In genomic region chr12:43444940-43445564, GRCh38 we compare ENCODE assay signal across 9 cellular contexts.
DNase-seq lines count a peak whose midpoint lies in the region; ATAC-seq and TF ChIP-seq lines count a peak whose summit lies in the region.
"Had no signal": no experiment of that assay in that cellular context is flagged by ENCODE, and none has a peak within 500 bp of the region (broad histone marks: within the 10 kb centered on the region; RNA-seq: fewer than 3 reads in every experiment).

No MANE protein-coding gene starts in this region.

- whole genome bisulfite sequencing in GM23248 (ENCODE audit: low coverage in 1 of 2, low lambda C conversion rate in 2 of 2, missing lambda C conversion rate in 2 of 2), 2 experiments: 31 to 47% methylated on average over 3 of the region's 3 CpGs

- H3K9me3 ChIP-seq in GM23248 (ENCODE audit: low read depth) (no peaks in the 10 kb centered on the region), thoracic aorta (no peaks in the 10 kb centered on the region)
- H3K9me3 ChIP-seq: BLaER1 treated with 17β-estradiol and CSF1 and Interleukin-3, amounts not matched to agents 10 nM and 100 nM had no signal

- H3K4me3 ChIP-seq in GM23248 (no peak overlapping the region), NB4 (ENCODE audit: low read depth, low read length) (no peak overlapping the region), thoracic aorta (no peak overlapping the region)
- H3K4me3 ChIP-seq: BLaER1 treated with 17β-estradiol and CSF1 and Interleukin-3, amounts not matched to agents 10 nM and 100 nM had no signal

- H3K4me3 Mint-ChIP-seq in WTC11: no peak overlapping the region

- H3K27ac Mint-ChIP-seq in WTC11: no peak overlapping the region

- DNase-seq in NCI-H1092 (lab: John Stamatoyannopoulos, UW) (peak; percentile 5), NCI-H1092 treated with DMSO at 0.1 percent for 48 hours (lab: John Stamatoyannopoulos, UW) (no peak), GM23248 (peak; percentile 60), NB4 (ENCODE audit: low read depth) (peak; percentile 82), WTC11 (ENCODE audit: low spot score) (peak; percentile 71), ecto neural progenitor cell (ENCODE audit: low spot score) (peak; percentile 61), mucosa of gallbladder (ENCODE audit: low spot score) (peak; percentile 38), thoracic aorta (ENCODE audit: low spot score) (no peak)

- peaks cover 7% of the 10 kb centered on the region for H3K4me1 Mint-ChIP-seq in WTC11

- CTCF ChIA-PET in WTC11 (lab: Charles Lee): interaction anchor here (0.6 to 1.4 kb wide), 9 partner anchors 11 to 437 kb away, joined by 3 to 13 read pairs (median 5); partner anchors contain the start of gene ADAMTS20

- ATAC-seq in WTC11: 0 out of 2 replicates have a peak, but pooled peaks have one; percentile 28
- ATAC-seq in thoracic aorta (ENCODE audit: insufficient number of reproducible peaks, low FRiP score, low read depth): no peak

- H3K9ac ChIP-seq in GM23248: no peak overlapping the region
- H3K9ac ChIP-seq: BLaER1 treated with 17β-estradiol and CSF1 and Interleukin-3, amounts not matched to agents 10 nM and 100 nM had no signal

- no peaks in the 10 kb centered on the region for H3K27me3 Mint-ChIP-seq in WTC11 (ENCODE audit: low read depth)

- H2AFZ ChIP-seq in GM23248: no peak overlapping the region

- peaks cover 5% of the 10 kb centered on the region for H3K9me3 Mint-ChIP-seq in WTC11

- no peaks in the 10 kb centered on the region for H3K36me3 ChIP-seq in GM23248 (ENCODE audit: low read depth)
- H3K36me3 ChIP-seq in thoracic aorta: no peaks in the 10 kb centered on the region
- H3K36me3 ChIP-seq: BLaER1 treated with 17β-estradiol and CSF1 and Interleukin-3, amounts not matched to agents 10 nM and 100 nM had no signal

- H3K27ac ChIP-seq in GM23248 (no peak overlapping the region), thoracic aorta (no peak overlapping the region)
- H3K27ac ChIP-seq: BLaER1 treated with 17β-estradiol and CSF1 and Interleukin-3, amounts not matched to agents 10 nM and 100 nM had no signal

- no peaks in the 10 kb centered on the region for H3F3A ChIP-seq in GM23248 (ENCODE audit: insufficient read depth)

- H3K4me1 ChIP-seq in GM23248 (ENCODE audit: insufficient read depth) (no peaks in the 10 kb centered on the region), thoracic aorta (ENCODE audit: control insufficient read depth in 1 of 2, low read depth in 2 of 2) (no peaks in the 10 kb centered on the region)
- H3K4me1 ChIP-seq: BLaER1 treated with 17β-estradiol and CSF1 and Interleukin-3, amounts not matched to agents 10 nM and 100 nM had no signal

- H4K20me1 ChIP-seq in GM23248 (ENCODE audit: insufficient read depth): no peaks in the 10 kb centered on the region
- H4K20me1 ChIP-seq: BLaER1 treated with 17β-estradiol and CSF1 and Interleukin-3, amounts not matched to agents 10 nM and 100 nM had no signal

- no peak overlapping the region for H3K4me2 ChIP-seq in GM23248 (ENCODE audit: unreplicated experiment)
- H3K4me2 ChIP-seq: BLaER1 treated with 17β-estradiol and CSF1 and Interleukin-3, amounts not matched to agents 10 nM and 100 nM had no signal

- H3K9me2 ChIP-seq in GM23248 (ENCODE audit: insufficient read depth): no peaks in the 10 kb centered on the region

- no peaks in the 10 kb centered on the region for H3K27me3 ChIP-seq in GM23248 (replicated peaks; ENCODE audit: insufficient read depth)
- no peaks in the 10 kb centered on the region for H3K27me3 ChIP-seq in thoracic aorta (replicated peaks; ENCODE audit: insufficient read depth)
- H3K27me3 ChIP-seq: BLaER1 treated with 17β-estradiol and CSF1 and Interleukin-3, amounts not matched to agents 10 nM and 100 nM had no signal

- TF ChIP-seq CTCF in NB4 (IDR thresholded peaks at IDR 0.05; ENCODE audit: low read depth, low read length) (peak; percentile 93), WTC11 (IDR thresholded peaks at IDR 0.05) (peak; percentile 69), thoracic aorta (IDR thresholded peaks at IDR 0.05) (peak; percentile 52)

- no peaks in the 10 kb centered on the region for H3K79me2 ChIP-seq in GM23248 (ENCODE audit: insufficient read depth)

- in situ Hi-C loops in GM23248 (cut with MboI): no loop called here

- TF ChIP-seq POLR2A in NB4 (IDR thresholded peaks at IDR 0.05; ENCODE audit: extremely low read depth, insufficient read length): no peak

- peaks cover 15% of the 10 kb centered on the region for H3K36me3 Mint-ChIP-seq in WTC11

- POLR2A ChIA-PET in WTC11 (lab: Charles Lee): no interaction called here

TF ChIP-seq in WTC11, 78 proteins besides CTCF, POLR2A, EP300 and RAD21 (continues in another document):
- TF ChIP-seq NR2C2 (CRISPR knock-in tag; IDR thresholded peaks at IDR 0.05) (no peak), ZNF121 (CRISPR knock-in tag; IDR thresholded peaks at IDR 0.05) (no peak), NR1H2 (CRISPR knock-in tag; IDR thresholded peaks at IDR 0.05) (no peak), ZNF532 (CRISPR knock-in tag; IDR thresholded peaks at IDR 0.05; ENCODE audit: borderline replicate concordance) (no peak), ZNF396 (CRISPR knock-in tag; IDR thresholded peaks at IDR 0.05; ENCODE audit: borderline replicate concordance) (no peak), TCF7 (CRISPR knock-in tag; IDR thresholded peaks at IDR 0.05; ENCODE audit: low read depth) (no peak), ZNF423 (CRISPR knock-in tag; IDR thresholded peaks at IDR 0.05) (no peak), ZSCAN18 (CRISPR knock-in tag; IDR thresholded peaks at IDR 0.05) (no peak), TEAD1 (CRISPR knock-in tag; IDR thresholded peaks at IDR 0.05) (no peak), TEAD4 (CRISPR knock-in tag; IDR thresholded peaks at IDR 0.05) (no peak), OVOL2 (CRISPR knock-in tag; IDR thresholded peaks at IDR 0.05; ENCODE audit: borderline replicate concordance) (no peak)
- TF ChIP-seq, protein P1, sequence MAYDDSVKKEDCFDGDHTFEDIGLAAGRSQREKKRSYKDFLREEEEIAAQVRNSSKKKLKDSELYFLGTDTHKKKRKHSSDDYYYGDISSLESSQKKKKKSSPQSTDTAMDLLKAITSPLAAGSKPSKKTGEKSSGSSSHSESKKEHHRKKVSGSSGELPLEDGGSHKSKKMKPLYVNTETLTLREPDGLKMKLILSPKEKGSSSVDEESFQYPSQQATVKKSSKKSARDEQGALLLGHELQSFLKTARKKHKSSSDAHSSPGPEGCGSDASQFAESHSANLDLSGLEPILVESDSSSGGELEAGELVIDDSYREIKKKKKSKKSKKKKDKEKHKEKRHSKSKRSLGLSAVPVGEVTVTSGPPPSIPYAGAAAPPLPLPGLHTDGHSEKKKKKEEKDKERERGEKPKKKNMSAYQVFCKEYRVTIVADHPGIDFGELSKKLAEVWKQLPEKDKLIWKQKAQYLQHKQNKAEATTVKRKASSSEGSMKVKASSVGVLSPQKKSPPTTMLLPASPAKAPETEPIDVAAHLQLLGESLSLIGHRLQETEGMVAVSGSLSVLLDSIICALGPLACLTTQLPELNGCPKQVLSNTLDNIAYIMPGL (CRISPR knock-in tag; IDR thresholded peaks at IDR 0.05): no peak
- TF ChIP-seq, protein P2, sequence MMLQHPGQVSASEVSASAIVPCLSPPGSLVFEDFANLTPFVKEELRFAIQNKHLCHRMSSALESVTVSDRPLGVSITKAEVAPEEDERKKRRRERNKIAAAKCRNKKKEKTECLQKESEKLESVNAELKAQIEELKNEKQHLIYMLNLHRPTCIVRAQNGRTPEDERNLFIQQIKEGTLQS (CRISPR knock-in tag; conservative IDR thresholded peaks at IDR 0.05): no peak

Comparison
In these comparisons a context has a peak if more than half of its experiments do, and no peak if none do; other contexts are left out.
1. DNase-seq: peak in NCI-H1092 (single experiment), GM23248 (single experiment), NB4 (single experiment), WTC11 (single experiment), ecto neural progenitor cell (single experiment) and mucosa of gallbladder (single experiment); none in NCI-H1092 treated with DMSO at 0.1 percent for 48 hours (single experiment) and thoracic aorta (single experiment).
2. Peak in every context shown above with its lines, with median percentiles within 50 percentile points of each other: CTCF ChIP-seq.